In genomic region chr9:134191455-134192209, GRCh38 we compare ENCODE assay signal across 1 cellular context.
TF ChIP-seq lines count a peak whose summit lies in the region.

No MANE protein-coding gene starts in this region.

TF ChIP-seq in WTC11, 78 proteins besides CTCF, POLR2A, EP300 and RAD21 (continued from another document):
- TF ChIP-seq, protein P1, sequence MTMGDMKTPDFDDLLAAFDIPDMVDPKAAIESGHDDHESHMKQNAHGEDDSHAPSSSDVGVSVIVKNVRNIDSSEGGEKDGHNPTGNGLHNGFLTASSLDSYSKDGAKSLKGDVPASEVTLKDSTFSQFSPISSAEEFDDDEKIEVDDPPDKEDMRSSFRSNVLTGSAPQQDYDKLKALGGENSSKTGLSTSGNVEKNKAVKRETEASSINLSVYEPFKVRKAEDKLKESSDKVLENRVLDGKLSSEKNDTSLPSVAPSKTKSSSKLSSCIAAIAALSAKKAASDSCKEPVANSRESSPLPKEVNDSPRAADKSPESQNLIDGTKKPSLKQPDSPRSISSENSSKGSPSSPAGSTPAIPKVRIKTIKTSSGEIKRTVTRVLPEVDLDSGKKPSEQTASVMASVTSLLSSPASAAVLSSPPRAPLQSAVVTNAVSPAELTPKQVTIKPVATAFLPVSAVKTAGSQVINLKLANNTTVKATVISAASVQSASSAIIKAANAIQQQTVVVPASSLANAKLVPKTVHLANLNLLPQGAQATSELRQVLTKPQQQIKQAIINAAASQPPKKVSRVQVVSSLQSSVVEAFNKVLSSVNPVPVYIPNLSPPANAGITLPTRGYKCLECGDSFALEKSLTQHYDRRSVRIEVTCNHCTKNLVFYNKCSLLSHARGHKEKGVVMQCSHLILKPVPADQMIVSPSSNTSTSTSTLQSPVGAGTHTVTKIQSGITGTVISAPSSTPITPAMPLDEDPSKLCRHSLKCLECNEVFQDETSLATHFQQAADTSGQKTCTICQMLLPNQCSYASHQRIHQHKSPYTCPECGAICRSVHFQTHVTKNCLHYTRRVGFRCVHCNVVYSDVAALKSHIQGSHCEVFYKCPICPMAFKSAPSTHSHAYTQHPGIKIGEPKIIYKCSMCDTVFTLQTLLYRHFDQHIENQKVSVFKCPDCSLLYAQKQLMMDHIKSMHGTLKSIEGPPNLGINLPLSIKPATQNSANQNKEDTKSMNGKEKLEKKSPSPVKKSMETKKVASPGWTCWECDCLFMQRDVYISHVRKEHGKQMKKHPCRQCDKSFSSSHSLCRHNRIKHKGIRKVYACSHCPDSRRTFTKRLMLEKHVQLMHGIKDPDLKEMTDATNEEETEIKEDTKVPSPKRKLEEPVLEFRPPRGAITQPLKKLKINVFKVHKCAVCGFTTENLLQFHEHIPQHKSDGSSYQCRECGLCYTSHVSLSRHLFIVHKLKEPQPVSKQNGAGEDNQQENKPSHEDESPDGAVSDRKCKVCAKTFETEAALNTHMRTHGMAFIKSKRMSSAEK (CRISPR knock-in tag; IDR thresholded peaks at IDR 0.05; ENCODE audit: borderline replicate concordance): no peak
- TF ChIP-seq ZNF671 (CRISPR knock-in tag; IDR thresholded peaks at IDR 0.05) (no peak), TP53 (CRISPR knock-in tag; IDR thresholded peaks at IDR 0.05) (no peak), MYBL2 (CRISPR knock-in tag; IDR thresholded peaks at IDR 0.05) (no peak), ESRRA (CRISPR knock-in tag; IDR thresholded peaks at IDR 0.05; ENCODE audit: borderline replicate concordance) (no peak)
TF ChIP-seq in WTC11: peak in this region for 0.
